Comparison of ENCODE assay signal across 28 cellular contexts in the genomic region with DNA sequence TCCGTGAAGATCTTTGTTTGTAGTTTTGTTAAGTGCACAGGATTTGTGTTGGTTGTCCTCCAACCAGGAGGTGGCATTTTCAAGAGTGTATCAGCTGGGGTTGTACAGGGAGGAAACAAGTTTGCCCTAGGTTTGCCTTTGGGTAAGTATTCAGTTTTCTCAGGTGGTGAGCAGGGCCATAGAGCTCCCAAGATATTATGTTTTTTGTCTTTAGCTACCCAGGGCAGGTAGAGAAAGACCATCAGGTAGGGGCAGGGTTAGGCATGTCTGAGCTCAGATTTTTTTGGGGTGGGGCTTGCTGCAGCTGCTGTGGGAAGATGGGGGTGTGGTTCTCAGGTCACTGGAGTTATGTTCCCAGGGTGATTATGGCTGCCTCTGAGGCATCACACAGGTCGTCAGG.
"Had no signal": no experiment of that assay in that cellular context is flagged by ENCODE, and none has a peak within 500 bp of the region (broad histone marks: within the 10 kb centered on the region; RNA-seq: fewer than 3 reads in every experiment).

No MANE protein-coding gene starts in this region.

- H3K4me1 Mint-ChIP-seq: stimulated activated effector memory CD8-positive, alpha-beta T cell treated with anti-CD3 and anti-CD28 coated beads, Interleukin-12 subunit alpha, Interleukin-12 subunit beta, amount 100 ng/mL, for 72 hours; stimulated activated memory B cell treated with anti-CD40 and anti-IgM and Interleukin-4, amounts not matched to agents 10 μg/mL and 1 μg/mL and 100 μg/mL, for 72 hours; stimulated activated naive B cell treated with anti-CD40 and anti-IgM and Interleukin-4, amounts not matched to agents 10 μg/mL and 1 μg/mL and 100 μg/mL, for 72 hours; stimulated activated naive CD8-positive, alpha-beta T cell treated with anti-CD3 and anti-CD28 coated beads, Interleukin-15, amount 100 ng/mL, for 72 hours had no signal

- H3K27me3 ChIP-seq: stomach, suprapubic skin, testis, thyroid gland, tibial artery, tibial nerve, transverse colon, upper lobe of left lung, upper lobe of right lung, uterus, vagina had no signal

- DNase-seq: stimulated activated CD4-positive, alpha-beta T cell treated with anti-CD3 and anti-CD28 coated beads, Interleukin-2, amount 100 ng/mL, for 48 hours; stimulated activated CD4-positive, alpha-beta T cell treated with anti-CD3 and anti-CD28 coated beads, Interleukin-4, amount 100 ng/mL, for 1 hour; stimulated activated CD4-positive, alpha-beta T cell treated with anti-CD3 and anti-CD28 coated beads, Interleukin-4, amount 100 ng/mL, for 24 hours; stimulated activated CD4-positive, alpha-beta T cell treated with anti-CD3 and anti-CD28 coated beads, Interleukin-4, amount 100 ng/mL, for 4 hours; stimulated activated CD8-positive, alpha-beta memory T cell treated with anti-CD3 and anti-CD28 coated beads, Interleukin-4, amount 100 ng/mL, for 48 hours; stimulated activated naive B cell treated with anti-CD40 and anti-IgM and Interleukin-4, amounts not matched to agents 10 μg/mL and 1 μg/mL and 100 μg/mL, for 72 hours; stimulated activated naive CD4-positive, alpha-beta T cell; stimulated activated naive CD4-positive, alpha-beta T cell treated with Interleukin-2 at 50 U/mL for 16 hours; stimulated activated naive CD8-positive, alpha-beta T cell treated with anti-CD3 and anti-CD28 coated beads, Interleukin-15, amount 100 ng/mL, for 72 hours; stimulated activated naive CD8-positive, alpha-beta T cell treated with anti-CD3 and anti-CD28 coated beads, Interleukin-15, Interleukin-2, amounts not matched to agents 100 U/mL and 50 U/mL, for 24 hours; stomach; substantia nigra; testis; thyroid gland; tibial artery; transverse colon; trophoblast cell; upper lobe of left lung; upper lobe of right lung; uterus had no signal

- H3K9me3 Mint-ChIP-seq: stimulated activated naive CD8-positive, alpha-beta T cell treated with anti-CD3 and anti-CD28 coated beads, Interleukin-15, Interleukin-2, amounts not matched to agents 100 ng/mL and 50 ng/mL, for 24 hours had no signal

- H3K36me3 Mint-ChIP-seq: stimulated activated effector memory CD8-positive, alpha-beta T cell treated with anti-CD3 and anti-CD28 coated beads, Interleukin-12 subunit alpha, Interleukin-12 subunit beta, amount 100 ng/mL, for 72 hours; stimulated activated memory B cell treated with anti-CD40 and anti-IgM and Interleukin-4, amounts not matched to agents 10 μg/mL and 1 μg/mL and 100 μg/mL, for 72 hours; stimulated activated naive B cell treated with anti-CD40 and anti-IgM and Interleukin-4, amounts not matched to agents 10 μg/mL and 1 μg/mL and 100 μg/mL, for 72 hours; type B pancreatic cell had no signal

- H3K27ac ChIP-seq: stomach, suprapubic skin, testis, thoracic aorta, thyroid gland, tibial artery, tibial nerve, transverse colon, upper lobe of left lung, upper lobe of right lung, uterus, vagina had no signal

- H3K4me3 Mint-ChIP-seq: stimulated activated effector memory CD8-positive, alpha-beta T cell treated with anti-CD3 and anti-CD28 coated beads, Interleukin-12 subunit alpha, Interleukin-12 subunit beta, amount 100 ng/mL, for 72 hours; stimulated activated memory B cell treated with anti-CD40 and anti-IgM and Interleukin-4, amounts not matched to agents 10 μg/mL and 1 μg/mL and 100 μg/mL, for 72 hours; stimulated activated naive B cell treated with anti-CD40 and anti-IgM and Interleukin-4, amounts not matched to agents 10 μg/mL and 1 μg/mL and 100 μg/mL, for 72 hours; stimulated activated naive CD8-positive, alpha-beta T cell treated with anti-CD3 and anti-CD28 coated beads, Interleukin-15, amount 100 ng/mL, for 72 hours; stimulated activated naive CD8-positive, alpha-beta T cell treated with anti-CD3 and anti-CD28 coated beads, Interleukin-15, Interleukin-2, amounts not matched to agents 100 ng/mL and 50 ng/mL, for 24 hours; type B pancreatic cell had no signal

- H3K4me1 ChIP-seq: stomach, suprapubic skin, testis, thyroid gland, tibial artery, tibial nerve, transverse colon, upper lobe of left lung, upper lobe of right lung, uterus, vagina had no signal

- H3K4me3 ChIP-seq: stomach, suprapubic skin, testis, thoracic aorta, thyroid gland, tibial artery, tibial nerve, transverse colon, upper lobe of left lung, upper lobe of right lung, uterus, vagina had no signal

- H3K36me3 ChIP-seq: stomach, suprapubic skin, thoracic aorta, thyroid gland, tibial artery, tibial nerve, transverse colon, upper lobe of left lung, upper lobe of right lung, uterus, vagina had no signal

- ATAC-seq: stimulated activated effector memory CD8-positive, alpha-beta T cell treated with anti-CD3 and anti-CD28 coated beads, Interleukin-12 subunit alpha, Interleukin-12 subunit beta, amount 100 ng/mL, for 72 hours; stimulated activated memory B cell treated with anti-CD40 and anti-IgM and Interleukin-4, amounts not matched to agents 10 μg/mL and 1 μg/mL and 100 μg/mL, for 72 hours; stimulated activated naive B cell treated with anti-CD40 and anti-IgM and Interleukin-4, amounts not matched to agents 10 μg/mL and 1 μg/mL and 100 μg/mL, for 72 hours; stimulated activated naive CD8-positive, alpha-beta T cell treated with anti-CD3 and anti-CD28 coated beads, Interleukin-15, amount 100 ng/mL, for 72 hours; stimulated activated naive CD8-positive, alpha-beta T cell treated with anti-CD3 and anti-CD28 coated beads, Interleukin-15, Interleukin-2, amounts not matched to agents 100 U/mL and 50 U/mL, for 24 hours; upper lobe of right lung had no signal

- H3K27ac Mint-ChIP-seq: stimulated activated effector memory CD8-positive, alpha-beta T cell treated with anti-CD3 and anti-CD28 coated beads, Interleukin-12 subunit alpha, Interleukin-12 subunit beta, amount 100 ng/mL, for 72 hours; stimulated activated memory B cell treated with anti-CD40 and anti-IgM and Interleukin-4, amounts not matched to agents 10 μg/mL and 1 μg/mL and 100 μg/mL, for 72 hours; stimulated activated naive B cell treated with anti-CD40 and anti-IgM and Interleukin-4, amounts not matched to agents 10 μg/mL and 1 μg/mL and 100 μg/mL, for 72 hours; stimulated activated naive CD8-positive, alpha-beta T cell treated with anti-CD3 and anti-CD28 coated beads, Interleukin-15, amount 100 ng/mL, for 72 hours; stimulated activated naive CD8-positive, alpha-beta T cell treated with anti-CD3 and anti-CD28 coated beads, Interleukin-15, Interleukin-2, amounts not matched to agents 100 ng/mL and 50 ng/mL, for 24 hours; type B pancreatic cell had no signal

- H3K27me3 Mint-ChIP-seq: stimulated activated naive B cell treated with anti-CD40 and anti-IgM and Interleukin-4, amounts not matched to agents 10 μg/mL and 1 μg/mL and 100 μg/mL, for 72 hours; stimulated activated naive CD8-positive, alpha-beta T cell treated with anti-CD3 and anti-CD28 coated beads, Interleukin-15, amount 100 ng/mL, for 72 hours; stimulated activated naive CD8-positive, alpha-beta T cell treated with anti-CD3 and anti-CD28 coated beads, Interleukin-15, Interleukin-2, amounts not matched to agents 100 ng/mL and 50 ng/mL, for 24 hours; type B pancreatic cell had no signal

- H3K9me3 ChIP-seq: suprapubic skin, testis, thoracic aorta, thyroid gland, transverse colon, upper lobe of left lung, upper lobe of right lung, uterus, vagina had no signal
